Comparison of ENCODE assay signal across 12 cellular contexts in genomic region chr3:14915636-14916222, GRCh38. TPM values are rescaled to one million over a fixed set of nuclear protein-coding genes. Genes with fewer than 3 reads are reported as not detected.
DNase-seq lines count a peak whose midpoint lies in the region; ATAC-seq, FAIRE-seq and TF ChIP-seq lines count a peak whose summit lies in the region.
"Had no signal": no experiment of that assay in that cellular context is flagged by ENCODE, and none has a peak within 500 bp of the region (broad histone marks: within the 10 kb centered on the region; RNA-seq: fewer than 3 reads in every experiment).

No MANE protein-coding gene starts in this region.

- BruUV-seq in endothelial cell of umbilical vein (replicated peaks; lab: Mats Ljungman, UMichigan): no TSS peak

- no peak overlapping the region for H3K9ac ChIP-seq in endothelial cell of umbilical vein (replicated peaks; ENCODE audit: extremely low read depth, insufficient read depth, low read length)

- intact Hi-C loops in endothelial cell of umbilical vein (cut with micrococcal nuclease): no loop called here

- H3K36me3 Mint-ChIP-seq in activated T-cell treated with anti-CD3 and anti-CD28 coated beads, Interleukin-2, amount 50 U/mL, for 72 hours (ENCODE audit: insufficient read depth in 2 of 2): no peaks in the 10 kb centered on the region
- no peaks in the 10 kb centered on the region for H3K36me3 Mint-ChIP-seq in stimulated activated naive B cell treated with anti-CD40 and anti-IgM and Interleukin-4, amounts not matched to agents 10 μg/mL and 1 μg/mL and 100 μg/mL, for 72 hours

- H3K4me1 Mint-ChIP-seq in activated T-cell treated with anti-CD3 and anti-CD28 coated beads, Interleukin-2, amount 50 U/mL, for 72 hours (ENCODE audit: low read depth): no peaks in the 10 kb centered on the region
- peaks cover 0 to under 1% of the 10 kb centered on the region in 2 donors for H3K4me1 Mint-ChIP-seq in stimulated activated naive B cell treated with anti-CD40 and anti-IgM and Interleukin-4, amounts not matched to agents 10 μg/mL and 1 μg/mL and 100 μg/mL, for 72 hours
- H3K4me1 Mint-ChIP-seq: B cell; central memory CD8-positive, alpha-beta T cell; nephron progenitor cell had no signal

- H2AFZ ChIP-seq in endothelial cell of umbilical vein (ENCODE audit: low read depth, low read length): no peak overlapping the region

- H3K36me3 ChIP-seq in endothelial cell of umbilical vein (ENCODE audit: control insufficient read depth in 2 of 2, extremely low read depth in 1 of 2, insufficient read depth in 2 of 2, low read length in 2 of 2): peaks cover 2 to 60% of the 10 kb centered on the region in 2 experiments

- H4K20me1 ChIP-seq in endothelial cell of umbilical vein (replicated peaks; ENCODE audit: control insufficient read depth, extremely low read depth, insufficient read depth, low read length): no peaks in the 10 kb centered on the region

- H3K27ac Mint-ChIP-seq in activated T-cell treated with anti-CD3 and anti-CD28 coated beads, Interleukin-2, amount 50 U/mL, for 72 hours: no peak overlapping the region
- H3K27ac Mint-ChIP-seq in stimulated activated naive B cell treated with anti-CD40 and anti-IgM and Interleukin-4, amounts not matched to agents 10 μg/mL and 1 μg/mL and 100 μg/mL, for 72 hours: no peak overlapping the region
- H3K27ac Mint-ChIP-seq: B cell, nephron progenitor cell had no signal

- H3K9me1 ChIP-seq in endothelial cell of umbilical vein (replicated peaks; ENCODE audit: control insufficient read depth, extremely low read depth, insufficient read depth, low read length): no peaks in the 10 kb centered on the region

- peak in 1 of 2 donors; percentile 9 for DNase-seq in activated T-cell treated with anti-CD3 and anti-CD28 coated beads, Interleukin-2, amount 50 U/mL, for 72 hours
- no peak for DNase-seq in activated T-cell treated with anti-CD3 and anti-CD28 coated beads, Interleukin-2, amount 50 U/mL, for 1 hour
- DNase-seq in RPMI7951 (ENCODE audit: low read depth) (peak; percentile 53), endothelial cell of umbilical vein (ENCODE audit: low read depth, low spot score) (no peak), iPS-NIHi11 (ENCODE audit: low spot score) (no peak), substantia nigra (lab: John Stamatoyannopoulos, UW) (no peak)
- no peak for DNase-seq in stimulated activated naive B cell treated with anti-CD40 and anti-IgM and Interleukin-4, amounts not matched to agents 10 μg/mL and 1 μg/mL and 100 μg/mL, for 72 hours
- DNase-seq: nephron progenitor cell, SHP77 treated with DMSO at 0.1 percent for 48 hours had no signal

- TF ChIP-seq CTCF in endothelial cell of umbilical vein (IDR thresholded peaks at IDR 0.05; ENCODE audit: extremely low read depth in 1 of 2, insufficient read depth in 1 of 2, low read depth in 1 of 2, low read length in 2 of 2): no peak

- H3K79me2 ChIP-seq in endothelial cell of umbilical vein (ENCODE audit: control insufficient read depth, insufficient read depth, low read length): no peaks in the 10 kb centered on the region

- TF ChIP-seq POLR2A in endothelial cell of umbilical vein (IDR thresholded peaks at IDR 0.05; ENCODE audit: low read depth, low read length): no peak

- H3K4me2 ChIP-seq in endothelial cell of umbilical vein (ENCODE audit: insufficient read depth, low read length): no peak overlapping the region

- no peaks in the 10 kb centered on the region for H3K4me1 ChIP-seq in endothelial cell of umbilical vein (ENCODE audit: control insufficient read depth, extremely low read depth, insufficient read depth, low read length)

- dilution Hi-C loops in endothelial cell of umbilical vein (cut with MboI; ENCODE audit: extremely low pct_ligation_motif_present, low sequenced_read_pairs): no loop called here

- no peaks in the 10 kb centered on the region for H3K27me3 ChIP-seq in endothelial cell of umbilical vein (ENCODE audit: control insufficient read depth in 2 of 2, insufficient read depth in 2 of 2, low read length in 2 of 2)

- peak; percentile 31 to 48 for ATAC-seq in activated T-cell treated with anti-CD3 and anti-CD28 coated beads, Interleukin-2, amount 50 U/mL, for 72 hours (replicated peaks in 1 of 2)
- ATAC-seq in stimulated activated naive B cell treated with anti-CD40 and anti-IgM and Interleukin-4, amounts not matched to agents 10 μg/mL and 1 μg/mL and 100 μg/mL, for 72 hours (replicated peaks): peak; percentile 36 to 45
- ATAC-seq in HG03108 (IDR thresholded peaks at IDR 0.05; ENCODE audit: unreplicated experiment): no peak

- H3K4me3 ChIP-seq in endothelial cell of umbilical vein (replicated peaks in 1 of 3; ENCODE audit: insufficient read depth in 1 of 3, low read depth in 1 of 3, low read length in 3 of 3): no peak overlapping the region

- no peaks in the 10 kb centered on the region for H3K9me3 Mint-ChIP-seq in activated T-cell treated with anti-CD3 and anti-CD28 coated beads, Interleukin-2, amount 50 U/mL, for 72 hours
- no peaks in the 10 kb centered on the region for H3K9me3 Mint-ChIP-seq in stimulated activated naive B cell treated with anti-CD40 and anti-IgM and Interleukin-4, amounts not matched to agents 10 μg/mL and 1 μg/mL and 100 μg/mL, for 72 hours
- H3K9me3 Mint-ChIP-seq: central memory CD8-positive, alpha-beta T cell; nephron progenitor cell had no signal

- CTCF ChIA-PET in endothelial cell of umbilical vein (lab: Charles Lee): interaction anchor here (1.4 to 1.5 kb wide), 2 partner anchors 10 to 242 kb away, joined by 3 to 8 read pairs; no protein-coding TSS in a partner anchor

- H3K9me3 ChIP-seq in endothelial cell of umbilical vein (replicated peaks; ENCODE audit: control insufficient read depth, insufficient read depth, low read length): no peaks in the 10 kb centered on the region

- FAIRE-seq in endothelial cell of umbilical vein (lab: Jason Lieb, UNC): peak; percentile 28

- POLR2A ChIA-PET in endothelial cell of umbilical vein (lab: Charles Lee): no interaction called here

- no peak overlapping the region for H3K4me3 Mint-ChIP-seq in activated T-cell treated with anti-CD3 and anti-CD28 coated beads, Interleukin-2, amount 50 U/mL, for 72 hours
- H3K4me3 Mint-ChIP-seq in stimulated activated naive B cell treated with anti-CD40 and anti-IgM and Interleukin-4, amounts not matched to agents 10 μg/mL and 1 μg/mL and 100 μg/mL, for 72 hours: no peak overlapping the region
- H3K4me3 Mint-ChIP-seq: B cell; central memory CD8-positive, alpha-beta T cell; nephron progenitor cell had no signal

- H3K27ac ChIP-seq in endothelial cell of umbilical vein (ENCODE audit: insufficient read depth, low read depth, low read length) (no peak overlapping the region), substantia nigra (ENCODE audit: low read depth, low read length, poor library complexity, severe bottlenecking) (no peak overlapping the region)

- no peaks in the 10 kb centered on the region for H3K27me3 Mint-ChIP-seq in activated T-cell treated with anti-CD3 and anti-CD28 coated beads, Interleukin-2, amount 50 U/mL, for 72 hours (ENCODE audit: low read depth)
- H3K27me3 Mint-ChIP-seq in stimulated activated naive B cell treated with anti-CD40 and anti-IgM and Interleukin-4, amounts not matched to agents 10 μg/mL and 1 μg/mL and 100 μg/mL, for 72 hours: peaks cover 7 to 14% of the 10 kb centered on the region in 2 donors

TF ChIP-seq in endothelial cell of umbilical vein, 7 proteins besides CTCF, POLR2A, EP300 and RAD21:
- TF ChIP-seq JUN (IDR thresholded peaks at IDR 0.05; ENCODE audit: borderline replicate concordance, insufficient read depth, insufficient read length, low read depth) (no peak), MAX (IDR thresholded peaks at IDR 0.05; ENCODE audit: insufficient read depth, insufficient read length) (no peak), EZH2 (IDR thresholded peaks at IDR 0.05; ENCODE audit: borderline replicate concordance, low read depth, low read length, severe bottlenecking) (no peak), GATA2 (IDR thresholded peaks at IDR 0.05; ENCODE audit: insufficient read depth, insufficient read length, low read depth, low read length) (no peak), FOS (IDR thresholded peaks at IDR 0.05; ENCODE audit: borderline replicate concordance, insufficient read depth, low read length) (no peak), POLR2AphosphoS5 (IDR thresholded peaks at IDR 0.05; ENCODE audit: insufficient read depth, low read depth, low read length) (no peak), MYC (IDR thresholded peaks at IDR 0.05; ENCODE audit: low read depth, low read length) (no peak)

RNA-seq across cellular contexts. Expression of gene NR2C2, which starts 31.7 kb away (rescaled TPM):
- total RNA-seq in activated T-cell treated with anti-CD3 and anti-CD28 coated beads, Interleukin-2, amount 50 U/mL, for 72 hours: 10 to 100 TPM; 75.9 to 79.1 TPM
- total RNA-seq in RPMI7951 (2014; rRNA removed; shearing (Covaris generic)): 23.7 and 30.4 TPM in 2 replicates
- 58.4 and 59.8 TPM in 2 replicates for total RNA-seq in endothelial cell of umbilical vein
- 19.3 and 20.3 TPM in 2 replicates for polyA plus RNA-seq in endothelial cell of umbilical vein
- polyA plus RNA-seq in endothelial cell of umbilical vein (2011; cell fraction: cytosol; rRNA removed): 9.8 and 10.5 TPM in 2 replicates
- polyA plus RNA-seq in endothelial cell of umbilical vein (2011; cell fraction: nucleus; rRNA removed): 121 and 132 TPM in 2 replicates
- polyA plus RNA-seq in endothelial cell of umbilical vein (2012): 17.1 and 24.9 TPM in 2 replicates
- 71.1 and 86.1 TPM in 2 replicates for polyA minus RNA-seq in endothelial cell of umbilical vein
- 24.9 TPM for polyA minus RNA-seq in endothelial cell of umbilical vein (2011; cell fraction: cytosol; rRNA and poly(A)+ RNA removed)
- 99.9 and 119 TPM in 2 replicates for polyA minus RNA-seq in endothelial cell of umbilical vein (2011; cell fraction: nucleus; rRNA and poly(A)+ RNA removed)
